Comparison of ENCODE assay signal across 8 cellular contexts in genomic region chr19:36973021-36973843, GRCh38. TPM values are rescaled to one million over a fixed set of nuclear protein-coding genes. Genes with fewer than 3 reads are reported as not detected.
A peak's percentile ranks its signal among the peaks of the same experiment; 100 is the strongest.
DNase-seq lines count a peak whose midpoint lies in the region; ATAC-seq and TF ChIP-seq lines count a peak whose summit lies in the region.

No MANE protein-coding gene starts in this region.

- H3K9ac ChIP-seq in H9 (ENCODE audit: extremely low read depth, insufficient read length, low read length): no peak overlapping the region

- H4K91ac ChIP-seq in H9 (ENCODE audit: insufficient read length, low read depth, low read length): no peak overlapping the region

- no peak overlapping the region for H3K23ac ChIP-seq in H9 (ENCODE audit: insufficient read length, low read depth, low read length)

- no CpG with 5 or more reads among the region's 56 CpGs for WGBS in H9 (ENCODE audit: extremely low coverage, insufficient read length, low lambda C conversion rate)

- H3K36me3 ChIP-seq in CD4-positive, CD25-positive, alpha-beta regulatory T cell (ENCODE audit: control insufficient read depth, insufficient read depth, low read length): peaks cover 9% of the 10 kb centered on the region
- H3K36me3 ChIP-seq in tibial artery: peaks cover 5 to 28% (median 28%) of the 10 kb centered on the region in 3 donors

- peaks cover 3 to 5% of the 10 kb centered on the region in 2 experiments for H3K9me3 ChIP-seq in CD4-positive, CD25-positive, alpha-beta regulatory T cell (ENCODE audit: control insufficient read depth in 2 of 2, low read length in 2 of 2)
- H3K9me3 ChIP-seq in H9 (ENCODE audit: control insufficient read depth, low read depth, low read length) (peaks cover 43% of the 10 kb centered on the region), tibial artery (peaks cover 0 to 7% (median 0%) of the 10 kb centered on the region in 3 donors)

- H4K8ac ChIP-seq in H9 (replicated peaks; ENCODE audit: insufficient read length, low read depth, low read length): no peak overlapping the region

- no peak overlapping the region for H2BK120ac ChIP-seq in H9 (ENCODE audit: low read depth, low read length, poor library complexity, severe bottlenecking)

- H3K27ac Mint-ChIP-seq in CD4-positive, CD25-positive, alpha-beta regulatory T cell: peak overlapping the region; percentile 91 to 96 (median 95)
- no peak overlapping the region; a peak in 1 of 7 replicates for H3K27ac Mint-ChIP-seq in H9
- H3K27ac Mint-ChIP-seq in activated naive CD4-positive, alpha-beta T cell treated with anti-CD3 and anti-CD28 coated beads, Interleukin-2, amount 50 U/mL, for 24 hours: peak overlapping the region; percentile 87

- no peak overlapping the region for H3K4ac ChIP-seq in H9 (ENCODE audit: low read depth, low read length)

- H3K27me3 Mint-ChIP-seq in CD4-positive, CD25-positive, alpha-beta regulatory T cell: no peaks in the 10 kb centered on the region
- H3K27me3 Mint-ChIP-seq in H9 (ENCODE audit: low read depth): peaks cover 3% of the 10 kb centered on the region; the same call in 1 of the 2 replicates
- no peaks in the 10 kb centered on the region for H3K27me3 Mint-ChIP-seq in activated naive CD4-positive, alpha-beta T cell treated with anti-CD3 and anti-CD28 coated beads, Interleukin-2, amount 50 U/mL, for 24 hours

- H3K14ac ChIP-seq in H9 (ENCODE audit: insufficient read depth, low read length): peak overlapping the region; percentile 70; the same call in 1 of the 2 replicates

- H3K23me2 ChIP-seq in H9 (ENCODE audit: insufficient read length, low read depth, low read length, poor library complexity, severe bottlenecking): peaks cover 7% of the 10 kb centered on the region

- H3K18ac ChIP-seq in H9 (ENCODE audit: insufficient read length, low read depth, low read length): no peak overlapping the region

- intact Hi-C loops in posterior cingulate gyrus (cut with DNase I) (loop anchor here (5.0 kb wide), 4 partner anchors 56 to 244 kb away; partner anchors contain the start of genes ZNF383, ZNF420, ZNF568 and ZNF585A), tibial artery (cut with DNase I; ENCODE audit: low total_unique reads) (loop anchor here (5.0 kb wide), 2 partner anchors 104 to 249 kb away; partner anchors contain the start of gene ZNF420)

- H3K4me3 ChIP-seq in CD4-positive, CD25-positive, alpha-beta regulatory T cell (ENCODE audit: low read depth, low read length): peak overlapping the region; percentile 48
- H3K4me3 ChIP-seq in tibial artery: peak overlapping the region; percentile 64 to 76

- H2BK15ac ChIP-seq in H9 (ENCODE audit: low read depth, low read length): no peak overlapping the region

- peak; percentile 89 to 96 for ATAC-seq in CD4-positive, CD25-positive, alpha-beta regulatory T cell (ENCODE audit: low read depth in 2 of 2)

- H3K4me1 Mint-ChIP-seq in CD4-positive, CD25-positive, alpha-beta regulatory T cell: peaks cover under 1 to 18% (median 15%) of the 10 kb centered on the region in 4 donors
- no peaks in the 10 kb centered on the region for H3K4me1 Mint-ChIP-seq in H9
- peaks cover 20% of the 10 kb centered on the region for H3K4me1 Mint-ChIP-seq in activated naive CD4-positive, alpha-beta T cell treated with anti-CD3 and anti-CD28 coated beads, Interleukin-2, amount 50 U/mL, for 24 hours

- H3K56ac ChIP-seq in H9 (ENCODE audit: insufficient read length, low read depth, low read length): no peak overlapping the region

- no peak overlapping the region for H3T11ph ChIP-seq in H9 (ENCODE audit: low read length)

- H2AK5ac ChIP-seq in H9 (ENCODE audit: insufficient read length, low read length): no peak overlapping the region

- peak; percentile 61 to 86 (median 77) for DNase-seq in CD4-positive, CD25-positive, alpha-beta regulatory T cell
- DNase-seq in H9 (peak; percentile 34), RPMI8226 (peak; percentile 29), glomerular endothelial cell (ENCODE audit: extremely low read depth, low read depth, low spot score) (peak; percentile 16), posterior cingulate gyrus (peak; percentile 77 to 97 (median 86)), tibial artery (peak; percentile 78 to 91), NCI-H2081 (lab: John Stamatoyannopoulos, UW) (no peak)

- TF ChIP-seq CTCF in H9 (conservative IDR thresholded peaks at IDR 0.05) (no peak), tibial artery (IDR thresholded peaks at IDR 0.05) (peak; percentile 84 to 87)

- no peaks in the 10 kb centered on the region for H3K79me1 ChIP-seq in H9 (ENCODE audit: insufficient read depth, low read depth, low read length, poor library complexity, severe bottlenecking)

- H2AFZ ChIP-seq in H9 (ENCODE audit: low read length): no peak overlapping the region

- no peak overlapping the region for H2BK20ac ChIP-seq in H9 (ENCODE audit: low read depth, low read length, poor library complexity, severe bottlenecking)

- peaks cover 0 to 8% (median under 1%) of the 10 kb centered on the region in 7 donors for H3K9me3 Mint-ChIP-seq in CD4-positive, CD25-positive, alpha-beta regulatory T cell
- peaks cover 77 to 81% of the 10 kb centered on the region in 2 experiments for H3K9me3 Mint-ChIP-seq in H9
- peaks cover 8% of the 10 kb centered on the region for H3K9me3 Mint-ChIP-seq in activated naive CD4-positive, alpha-beta T cell treated with anti-CD3 and anti-CD28 coated beads, Interleukin-2, amount 50 U/mL, for 24 hours

- peak overlapping the region; percentile 70 for H3K27ac ChIP-seq in CD4-positive, CD25-positive, alpha-beta regulatory T cell (ENCODE audit: insufficient read depth, low read length, poor library complexity, severe bottlenecking)
- H3K27ac ChIP-seq in H9 (ENCODE audit: insufficient read length, low read depth, low read length) (no peak overlapping the region), tibial artery (peak overlapping the region; percentile 78 to 84)

- peak overlapping the region; percentile 18 for H3K4me2 ChIP-seq in H9 (ENCODE audit: insufficient read depth, insufficient read length, low read length)

- peaks cover 16% of the 10 kb centered on the region for H3K36me3 Mint-ChIP-seq in CD4-positive, CD25-positive, alpha-beta regulatory T cell
- peaks cover 9 to 21% (median 10%) of the 10 kb centered on the region in 3 experiments; a peak in 6 of 7 replicates for H3K36me3 Mint-ChIP-seq in H9 (ENCODE audit: insufficient read depth in 1 of 3, low read depth in 3 of 3)
- H3K36me3 Mint-ChIP-seq in activated naive CD4-positive, alpha-beta T cell treated with anti-CD3 and anti-CD28 coated beads, Interleukin-2, amount 50 U/mL, for 24 hours: peaks cover 23% of the 10 kb centered on the region

- H4K5ac ChIP-seq in H9 (ENCODE audit: insufficient read length, low read depth, low read length): no peak overlapping the region

- H3K27me3 ChIP-seq in CD4-positive, CD25-positive, alpha-beta regulatory T cell (ENCODE audit: control insufficient read depth, insufficient read depth, low read length): no peaks in the 10 kb centered on the region
- H3K27me3 ChIP-seq in H9 (ENCODE audit: insufficient read depth, low read length): no peaks in the 10 kb centered on the region
- no peaks in the 10 kb centered on the region for H3K27me3 ChIP-seq in tibial artery

- peak overlapping the region; percentile 94 to 99 (median 98) for H3K4me3 Mint-ChIP-seq in CD4-positive, CD25-positive, alpha-beta regulatory T cell
- no peak overlapping the region for H3K4me3 Mint-ChIP-seq in H9
- peak overlapping the region; percentile 98 for H3K4me3 Mint-ChIP-seq in activated naive CD4-positive, alpha-beta T cell treated with anti-CD3 and anti-CD28 coated beads, Interleukin-2, amount 50 U/mL, for 24 hours

- H3K4me1 ChIP-seq in CD4-positive, CD25-positive, alpha-beta regulatory T cell (ENCODE audit: control insufficient read depth, insufficient read depth, low read length, poor library complexity, severe bottlenecking): peaks cover 15% of the 10 kb centered on the region
- H3K4me1 ChIP-seq in H9 (ENCODE audit: insufficient read depth, low read length) (no peaks in the 10 kb centered on the region), tibial artery (peaks cover 0 to 15% (median 10%) of the 10 kb centered on the region in 4 donors)

- H4K20me1 ChIP-seq in H9 (ENCODE audit: control insufficient read depth, insufficient read depth, insufficient read length): no peaks in the 10 kb centered on the region

- no peaks in the 10 kb centered on the region for H3K79me2 ChIP-seq in H9 (ENCODE audit: insufficient read depth, low read length)

- no peak overlapping the region for H2BK5ac ChIP-seq in H9 (ENCODE audit: insufficient read length, low read length)

- H2BK12ac ChIP-seq in H9 (ENCODE audit: insufficient read length, low read depth, low read length): no peak overlapping the region

RNA-seq across cellular contexts. Expression of gene ZNF568, which starts 57.1 kb away (rescaled TPM):
- total RNA-seq in CD4-positive, CD25-positive, alpha-beta regulatory T cell: 8.3 TPM
- polyA plus RNA-seq in CD4-positive, CD25-positive, alpha-beta regulatory T cell: 10 to 100 TPM in 2 of 4 donors, 1 to 10 TPM in 2; 6.7 to 13.3 (median 9.7) TPM
- total RNA-seq in H9 (2021): 2.6 and 3.1 TPM in 2 replicates
- total RNA-seq in glomerular endothelial cell: 5.3 and 12.0 TPM in 2 replicates

RNA-seq across cellular contexts. Expression of gene ZNF829, which starts 57.1 kb away (rescaled TPM):
- total RNA-seq in CD4-positive, CD25-positive, alpha-beta regulatory T cell: 4.8 TPM
- 1 to 10 TPM; 2.0 to 4.0 (median 2.3) TPM for polyA plus RNA-seq in CD4-positive, CD25-positive, alpha-beta regulatory T cell
- 4.9 and 5.0 TPM in 2 replicates for total RNA-seq in H9 (2021)
- total RNA-seq in glomerular endothelial cell: 1.5 and 1.9 TPM in 2 replicates

Comparison
In these comparisons a context has a peak if more than half of its experiments do, and no peak if none do; other contexts are left out.
1. DNase-seq: peak in CD4-positive, CD25-positive, alpha-beta regulatory T cell (3 of 3), H9 (single experiment), RPMI8226 (single experiment), glomerular endothelial cell (single experiment), posterior cingulate gyrus (10 of 10) and tibial artery (2 of 2); none in NCI-H2081 (0 of 2).
2. H3K27ac Mint-ChIP-seq: peak in CD4-positive, CD25-positive, alpha-beta regulatory T cell (3 of 3) and activated naive CD4-positive, alpha-beta T cell treated with anti-CD3 and anti-CD28 coated beads, Interleukin-2, amount 50 U/mL, for 24 hours (single experiment); none in H9 (0 of 3).
3. H3K4me3 Mint-ChIP-seq: peak in CD4-positive, CD25-positive, alpha-beta regulatory T cell (4 of 4) and activated naive CD4-positive, alpha-beta T cell treated with anti-CD3 and anti-CD28 coated beads, Interleukin-2, amount 50 U/mL, for 24 hours (single experiment); none in H9 (0 of 2).